In the genomic region with DNA sequence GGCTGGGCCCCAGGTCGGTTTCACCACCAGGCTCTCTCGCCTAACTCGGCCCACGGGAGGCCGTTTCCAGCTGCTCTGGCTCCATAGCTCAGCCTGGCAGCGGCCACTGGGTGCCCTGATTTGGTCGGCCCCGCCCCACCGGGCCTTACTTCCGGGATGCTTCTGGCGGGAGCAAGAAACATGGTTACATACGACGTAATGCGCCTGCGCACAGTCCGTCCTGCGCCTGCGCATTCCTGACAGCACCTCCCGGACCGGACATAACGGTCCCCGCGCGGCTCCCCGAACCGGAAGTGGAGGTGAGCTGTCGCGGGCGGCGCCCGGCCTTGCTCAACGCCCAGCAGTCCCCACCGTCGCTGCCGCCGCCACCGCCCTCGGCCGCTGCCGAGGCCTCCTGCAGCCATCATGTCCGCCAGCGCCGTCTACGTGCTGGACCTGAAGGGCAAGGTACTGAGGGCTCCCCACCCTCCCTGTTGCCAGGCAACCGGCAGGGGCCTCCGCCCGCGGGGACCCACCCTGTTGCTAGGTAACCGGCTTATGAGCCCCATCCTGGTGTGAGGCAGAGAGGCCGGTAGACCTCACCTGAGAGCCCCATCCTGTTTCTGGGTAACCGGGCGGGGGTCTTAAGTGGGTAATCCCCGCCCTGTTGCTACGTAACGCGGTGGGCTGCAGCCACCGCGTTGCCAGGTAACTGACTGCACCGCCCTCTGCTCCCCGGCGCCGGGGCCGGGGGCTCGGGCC, we compare ENCODE assay signal across 1 cellular context.
A peak's percentile ranks its signal among the peaks of the same experiment; 100 is the strongest.
TF ChIP-seq lines count a peak whose summit lies in the region.

A gene (plus strand): TSS at position 290 of the 741 bp plus-strand sequence. CDS start 116 bp downstream, at position 406.

TF ChIP-seq in HepG2, 621 proteins besides CTCF, POLR2A, EP300 and RAD21 (continued from another document and continues in another):
- TF ChIP-seq, protein P1, sequence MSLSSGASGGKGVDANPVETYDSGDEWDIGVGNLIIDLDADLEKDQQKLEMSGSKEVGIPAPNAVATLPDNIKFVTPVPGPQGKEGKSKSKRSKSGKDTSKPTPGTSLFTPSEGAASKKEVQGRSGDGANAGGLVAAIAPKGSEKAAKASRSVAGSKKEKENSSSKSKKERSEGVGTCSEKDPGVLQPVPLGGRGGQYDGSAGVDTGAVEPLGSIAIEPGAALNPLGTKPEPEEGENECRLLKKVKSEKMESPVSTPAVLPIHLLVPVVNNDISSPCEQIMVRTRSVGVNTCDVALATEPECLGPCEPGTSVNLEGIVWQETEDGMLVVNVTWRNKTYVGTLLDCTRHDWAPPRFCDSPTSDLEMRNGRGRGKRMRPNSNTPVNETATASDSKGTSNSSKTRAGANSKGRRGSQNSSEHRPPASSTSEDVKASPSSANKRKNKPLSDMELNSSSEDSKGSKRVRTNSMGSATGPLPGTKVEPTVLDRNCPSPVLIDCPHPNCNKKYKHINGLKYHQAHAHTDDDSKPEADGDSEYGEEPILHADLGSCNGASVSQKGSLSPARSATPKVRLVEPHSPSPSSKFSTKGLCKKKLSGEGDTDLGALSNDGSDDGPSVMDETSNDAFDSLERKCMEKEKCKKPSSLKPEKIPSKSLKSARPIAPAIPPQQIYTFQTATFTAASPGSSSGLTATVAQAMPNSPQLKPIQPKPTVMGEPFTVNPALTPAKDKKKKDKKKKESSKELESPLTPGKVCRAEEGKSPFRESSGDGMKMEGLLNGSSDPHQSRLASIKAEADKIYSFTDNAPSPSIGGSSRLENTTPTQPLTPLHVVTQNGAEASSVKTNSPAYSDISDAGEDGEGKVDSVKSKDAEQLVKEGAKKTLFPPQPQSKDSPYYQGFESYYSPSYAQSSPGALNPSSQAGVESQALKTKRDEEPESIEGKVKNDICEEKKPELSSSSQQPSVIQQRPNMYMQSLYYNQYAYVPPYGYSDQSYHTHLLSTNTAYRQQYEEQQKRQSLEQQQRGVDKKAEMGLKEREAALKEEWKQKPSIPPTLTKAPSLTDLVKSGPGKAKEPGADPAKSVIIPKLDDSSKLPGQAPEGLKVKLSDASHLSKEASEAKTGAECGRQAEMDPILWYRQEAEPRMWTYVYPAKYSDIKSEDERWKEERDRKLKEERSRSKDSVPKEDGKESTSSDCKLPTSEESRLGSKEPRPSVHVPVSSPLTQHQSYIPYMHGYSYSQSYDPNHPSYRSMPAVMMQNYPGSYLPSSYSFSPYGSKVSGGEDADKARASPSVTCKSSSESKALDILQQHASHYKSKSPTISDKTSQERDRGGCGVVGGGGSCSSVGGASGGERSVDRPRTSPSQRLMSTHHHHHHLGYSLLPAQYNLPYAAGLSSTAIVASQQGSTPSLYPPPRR (CRISPR knock-in tag; IDR thresholded peaks at IDR 0.05; ENCODE audit: borderline replicate concordance), result 0 out of 2 replicates have a peak, but pooled peaks have one; percentile 32
- TF ChIP-seq ZNF326 (CRISPR knock-in tag; IDR thresholded peaks at IDR 0.05; ENCODE audit: borderline replicate concordance), result no peak
- no peak for TF ChIP-seq ZNF160 (CRISPR knock-in tag; IDR thresholded peaks at IDR 0.05)
- TF ChIP-seq KMT2A (CRISPR knock-in tag; IDR thresholded peaks at IDR 0.05), result peak; percentile 70; the same call in 1 of the 2 replicates
- peak; percentile 55; the same call in 1 of the 2 replicates for TF ChIP-seq DMAP1 (CRISPR knock-in tag; IDR thresholded peaks at IDR 0.05)
- TF ChIP-seq DPF2 (CRISPR knock-in tag; IDR thresholded peaks at IDR 0.05; ENCODE audit: borderline replicate concordance, low read depth), result no peak
- TF ChIP-seq ZKSCAN8 (CRISPR knock-in tag; IDR thresholded peaks at IDR 0.05; ENCODE audit: borderline replicate concordance), result 0 out of 2 replicates have a peak, but pooled peaks have one; percentile 22
- TF ChIP-seq ZNF343 (CRISPR knock-in tag; IDR thresholded peaks at IDR 0.05), result no peak
- peak; percentile 20; the same call in 1 of the 2 replicates for TF ChIP-seq ZNF430 (CRISPR knock-in tag; IDR thresholded peaks at IDR 0.05)
- TF ChIP-seq ZNF768 (CRISPR knock-in tag; IDR thresholded peaks at IDR 0.05), result peak; percentile 31; the same call in 1 of the 2 replicates
- peak; percentile 30; the same call in 1 of the 2 replicates for TF ChIP-seq RFX5 (IDR thresholded peaks at IDR 0.05; ENCODE audit: low read depth, low read length)
- TF ChIP-seq ZNF652 (CRISPR knock-in tag; IDR thresholded peaks at IDR 0.05; ENCODE audit: borderline replicate concordance, low read depth), result no peak
- TF ChIP-seq DNMT3B (CRISPR knock-in tag; conservative IDR thresholded peaks at IDR 0.05), result no peak
- peak; percentile 67 for TF ChIP-seq DR1 (CRISPR knock-in tag; IDR thresholded peaks at IDR 0.05)
- peak; percentile 93 for TF ChIP-seq ZFX (CRISPR knock-in tag; IDR thresholded peaks at IDR 0.05; ENCODE audit: low read depth)
- peak; percentile 79; the same call in 1 of the 2 replicates for TF ChIP-seq SRF (IDR thresholded peaks at IDR 0.05; ENCODE audit: low read depth, low read length)
- peak; percentile 53; the same call in 1 of the 2 replicates for TF ChIP-seq CREM (IDR thresholded peaks at IDR 0.05)
- no peak for TF ChIP-seq CREM (CRISPR knock-in tag; IDR thresholded peaks at IDR 0.05)
- 0 out of 2 replicates have a peak, but pooled peaks have one; percentile 16 for TF ChIP-seq SMAD3 (CRISPR knock-in tag; IDR thresholded peaks at IDR 0.05)
- peak; percentile 80 for TF ChIP-seq NR2C2 (CRISPR knock-in tag; IDR thresholded peaks at IDR 0.05; ENCODE audit: borderline replicate concordance)
- TF ChIP-seq ZBTB7B (CRISPR knock-in tag; IDR thresholded peaks at IDR 0.05), result peak; percentile 45; the same call in 1 of the 2 replicates
- TF ChIP-seq ARHGAP35 (CRISPR knock-in tag; IDR thresholded peaks at IDR 0.05; ENCODE audit: borderline replicate concordance), result peak; percentile 51; the same call in 1 of the 2 replicates
- TF ChIP-seq, protein P2, sequence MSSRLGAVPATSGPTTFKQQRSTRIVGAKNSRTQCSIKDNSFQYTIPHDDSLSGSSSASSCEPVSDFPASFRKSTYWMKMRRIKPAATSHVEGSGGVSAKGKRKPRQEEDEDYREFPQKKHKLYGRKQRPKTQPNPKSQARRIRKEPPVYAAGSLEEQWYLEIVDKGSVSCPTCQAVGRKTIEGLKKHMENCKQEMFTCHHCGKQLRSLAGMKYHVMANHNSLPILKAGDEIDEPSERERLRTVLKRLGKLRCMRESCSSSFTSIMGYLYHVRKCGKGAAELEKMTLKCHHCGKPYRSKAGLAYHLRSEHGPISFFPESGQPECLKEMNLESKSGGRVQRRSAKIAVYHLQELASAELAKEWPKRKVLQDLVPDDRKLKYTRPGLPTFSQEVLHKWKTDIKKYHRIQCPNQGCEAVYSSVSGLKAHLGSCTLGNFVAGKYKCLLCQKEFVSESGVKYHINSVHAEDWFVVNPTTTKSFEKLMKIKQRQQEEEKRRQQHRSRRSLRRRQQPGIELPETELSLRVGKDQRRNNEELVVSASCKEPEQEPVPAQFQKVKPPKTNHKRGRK (CRISPR knock-in tag; IDR thresholded peaks at IDR 0.05), result no peak
- no peak for TF ChIP-seq ZBTB42 (CRISPR knock-in tag; IDR thresholded peaks at IDR 0.05)
- TF ChIP-seq, protein P3, sequence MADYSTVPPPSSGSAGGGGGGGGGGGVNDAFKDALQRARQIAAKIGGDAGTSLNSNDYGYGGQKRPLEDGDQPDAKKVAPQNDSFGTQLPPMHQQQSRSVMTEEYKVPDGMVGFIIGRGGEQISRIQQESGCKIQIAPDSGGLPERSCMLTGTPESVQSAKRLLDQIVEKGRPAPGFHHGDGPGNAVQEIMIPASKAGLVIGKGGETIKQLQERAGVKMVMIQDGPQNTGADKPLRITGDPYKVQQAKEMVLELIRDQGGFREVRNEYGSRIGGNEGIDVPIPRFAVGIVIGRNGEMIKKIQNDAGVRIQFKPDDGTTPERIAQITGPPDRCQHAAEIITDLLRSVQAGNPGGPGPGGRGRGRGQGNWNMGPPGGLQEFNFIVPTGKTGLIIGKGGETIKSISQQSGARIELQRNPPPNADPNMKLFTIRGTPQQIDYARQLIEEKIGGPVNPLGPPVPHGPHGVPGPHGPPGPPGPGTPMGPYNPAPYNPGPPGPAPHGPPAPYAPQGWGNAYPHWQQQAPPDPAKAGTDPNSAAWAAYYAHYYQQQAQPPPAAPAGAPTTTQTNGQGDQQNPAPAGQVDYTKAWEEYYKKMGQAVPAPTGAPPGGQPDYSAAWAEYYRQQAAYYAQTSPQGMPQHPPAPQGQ (CRISPR knock-in tag; IDR thresholded peaks at IDR 0.05; ENCODE audit: borderline replicate concordance), result 0 out of 2 replicates have a peak, but pooled peaks have one; percentile 37
- peak; percentile 86; the same call in 1 of the 2 replicates for TF ChIP-seq ZFP90 (CRISPR knock-in tag; IDR thresholded peaks at IDR 0.05; ENCODE audit: borderline replicate concordance)
- peak; percentile 63 for TF ChIP-seq IKZF4 (CRISPR knock-in tag; IDR thresholded peaks at IDR 0.05; ENCODE audit: borderline replicate concordance, low read depth, not compliant biosample characterization)
- peak; percentile 93 for TF ChIP-seq ZFY (CRISPR knock-in tag; IDR thresholded peaks at IDR 0.05)
- no peak for TF ChIP-seq ZNF782 (CRISPR knock-in tag; IDR thresholded peaks at IDR 0.05; ENCODE audit: borderline replicate concordance)
- TF ChIP-seq, protein P4, sequence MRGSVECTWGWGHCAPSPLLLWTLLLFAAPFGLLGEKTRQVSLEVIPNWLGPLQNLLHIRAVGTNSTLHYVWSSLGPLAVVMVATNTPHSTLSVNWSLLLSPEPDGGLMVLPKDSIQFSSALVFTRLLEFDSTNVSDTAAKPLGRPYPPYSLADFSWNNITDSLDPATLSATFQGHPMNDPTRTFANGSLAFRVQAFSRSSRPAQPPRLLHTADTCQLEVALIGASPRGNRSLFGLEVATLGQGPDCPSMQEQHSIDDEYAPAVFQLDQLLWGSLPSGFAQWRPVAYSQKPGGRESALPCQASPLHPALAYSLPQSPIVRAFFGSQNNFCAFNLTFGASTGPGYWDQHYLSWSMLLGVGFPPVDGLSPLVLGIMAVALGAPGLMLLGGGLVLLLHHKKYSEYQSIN (CRISPR knock-in tag; IDR thresholded peaks at IDR 0.05; ENCODE audit: borderline replicate concordance), result no peak
- TF ChIP-seq HNF4A (CRISPR knock-in tag; IDR thresholded peaks at IDR 0.05), result no peak
- no peak for TF ChIP-seq GZF1 (CRISPR knock-in tag; IDR thresholded peaks at IDR 0.05)
- TF ChIP-seq SETDB1 (CRISPR knock-in tag; IDR thresholded peaks at IDR 0.05; ENCODE audit: borderline replicate concordance), result no peak
- TF ChIP-seq ZNF543 (CRISPR knock-in tag; IDR thresholded peaks at IDR 0.05), result peak; percentile 89
- no peak for TF ChIP-seq TP53 (CRISPR knock-in tag; conservative IDR thresholded peaks at IDR 0.05)
- TF ChIP-seq, protein P5, sequence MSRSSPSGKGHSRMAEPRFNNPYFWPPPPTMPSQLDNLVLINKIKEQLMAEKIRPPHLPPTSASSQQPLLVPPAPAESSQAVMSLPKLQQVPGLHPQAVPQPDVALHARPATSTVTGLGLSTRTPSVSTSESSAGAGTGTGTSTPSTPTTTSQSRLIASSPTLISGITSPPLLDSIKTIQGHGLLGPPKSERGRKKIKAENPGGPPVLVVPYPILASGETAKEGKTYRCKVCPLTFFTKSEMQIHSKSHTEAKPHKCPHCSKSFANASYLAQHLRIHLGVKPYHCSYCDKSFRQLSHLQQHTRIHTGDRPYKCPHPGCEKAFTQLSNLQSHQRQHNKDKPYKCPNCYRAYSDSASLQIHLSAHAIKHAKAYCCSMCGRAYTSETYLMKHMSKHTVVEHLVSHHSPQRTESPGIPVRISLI (CRISPR knock-in tag; IDR thresholded peaks at IDR 0.05; ENCODE audit: borderline replicate concordance), result no peak; the same call in 1 of the 2 replicates
- TF ChIP-seq, protein P6, sequence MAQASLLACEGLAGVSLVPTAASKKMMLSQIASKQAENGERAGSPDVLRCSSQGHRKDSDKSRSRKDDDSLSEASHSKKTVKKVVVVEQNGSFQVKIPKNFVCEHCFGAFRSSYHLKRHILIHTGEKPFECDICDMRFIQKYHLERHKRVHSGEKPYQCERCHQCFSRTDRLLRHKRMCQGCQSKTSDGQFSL (CRISPR knock-in tag; IDR thresholded peaks at IDR 0.05), result no peak
- peak; percentile 78 for TF ChIP-seq MYC (CRISPR knock-in tag; IDR thresholded peaks at IDR 0.05; ENCODE audit: borderline replicate concordance)
- TF ChIP-seq EZH2 (conservative IDR thresholded peaks at IDR 0.05; ENCODE audit: low read depth, low read length), result no peak
- peak; percentile 77; the same call in 1 of the 2 replicates for TF ChIP-seq CEBPB (IDR thresholded peaks at IDR 0.05; ENCODE audit: borderline replicate concordance, low read depth, low read length)
- TF ChIP-seq SRSF9 (IDR thresholded peaks at IDR 0.05; ENCODE audit: borderline replicate concordance, insufficient read depth, low read depth, low read length, poor library complexity, severe bottlenecking), result no peak
- TF ChIP-seq ZNF44 (CRISPR knock-in tag; IDR thresholded peaks at IDR 0.05), result peak; percentile 19; the same call in 1 of the 2 replicates
- TF ChIP-seq, protein P7, sequence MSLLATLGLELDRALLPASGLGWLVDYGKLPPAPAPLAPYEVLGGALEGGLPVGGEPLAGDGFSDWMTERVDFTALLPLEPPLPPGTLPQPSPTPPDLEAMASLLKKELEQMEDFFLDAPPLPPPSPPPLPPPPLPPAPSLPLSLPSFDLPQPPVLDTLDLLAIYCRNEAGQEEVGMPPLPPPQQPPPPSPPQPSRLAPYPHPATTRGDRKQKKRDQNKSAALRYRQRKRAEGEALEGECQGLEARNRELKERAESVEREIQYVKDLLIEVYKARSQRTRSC (CRISPR knock-in tag; IDR thresholded peaks at IDR 0.05; ENCODE audit: low read depth), result 0 out of 2 replicates have a peak, but pooled peaks have one; percentile 50
- peak; percentile 82; the same call in 2 of the 3 replicates for TF ChIP-seq MXI1 (IDR thresholded peaks at IDR 0.05; ENCODE audit: borderline replicate concordance, low read depth, low read length)
- TF ChIP-seq NFIB (CRISPR knock-in tag; IDR thresholded peaks at IDR 0.05; ENCODE audit: borderline replicate concordance), result no peak
- TF ChIP-seq ISL2 (CRISPR knock-in tag; IDR thresholded peaks at IDR 0.05), result no peak
- TF ChIP-seq, protein P8, sequence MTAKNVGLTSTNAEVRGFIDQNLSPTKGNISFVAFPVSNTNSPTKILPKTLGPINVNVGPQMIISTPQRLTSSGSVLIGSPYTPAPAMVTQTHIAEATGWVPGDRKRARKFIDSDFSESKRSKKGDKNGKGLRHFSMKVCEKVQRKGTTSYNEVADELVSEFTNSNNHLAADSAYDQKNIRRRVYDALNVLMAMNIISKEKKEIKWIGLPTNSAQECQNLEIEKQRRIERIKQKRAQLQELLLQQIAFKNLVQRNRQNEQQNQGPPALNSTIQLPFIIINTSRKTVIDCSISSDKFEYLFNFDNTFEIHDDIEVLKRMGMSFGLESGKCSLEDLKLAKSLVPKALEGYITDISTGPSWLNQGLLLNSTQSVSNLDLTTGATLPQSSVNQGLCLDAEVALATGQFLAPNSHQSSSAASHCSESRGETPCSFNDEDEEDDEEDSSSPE (CRISPR knock-in tag; IDR thresholded peaks at IDR 0.05), result peak; percentile 95
- no peak for TF ChIP-seq NFRKB (IDR thresholded peaks at IDR 0.05)
- TF ChIP-seq, protein P9, sequence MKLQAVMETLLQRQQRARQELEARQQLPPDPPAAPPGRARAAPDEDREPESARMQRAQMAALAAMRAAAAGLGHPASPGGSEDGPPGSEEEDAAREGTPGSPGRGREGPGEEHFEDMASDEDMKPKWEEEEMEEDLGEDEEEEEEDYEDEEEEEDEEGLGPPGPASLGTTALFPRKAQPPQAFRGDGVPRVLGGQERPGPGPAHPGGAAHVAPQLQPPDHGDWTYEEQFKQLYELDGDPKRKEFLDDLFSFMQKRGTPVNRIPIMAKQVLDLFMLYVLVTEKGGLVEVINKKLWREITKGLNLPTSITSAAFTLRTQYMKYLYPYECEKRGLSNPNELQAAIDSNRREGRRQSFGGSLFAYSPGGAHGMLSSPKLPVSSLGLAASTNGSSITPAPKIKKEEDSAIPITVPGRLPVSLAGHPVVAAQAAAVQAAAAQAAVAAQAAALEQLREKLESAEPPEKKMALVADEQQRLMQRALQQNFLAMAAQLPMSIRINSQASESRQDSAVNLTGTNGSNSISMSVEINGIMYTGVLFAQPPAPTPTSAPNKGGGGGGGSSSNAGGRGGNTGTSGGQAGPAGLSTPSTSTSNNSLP (IDR thresholded peaks at IDR 0.05; ENCODE audit: low read depth, low read length), result 0 out of 2 replicates have a peak, but pooled peaks have one; percentile 4
